In genomic region chr15:66459818-66460615, GRCh38 we compare ENCODE assay signal across 15 cellular contexts. TPM values are rescaled to one million over a fixed set of nuclear protein-coding genes. Genes with fewer than 3 reads are reported as not detected.
DNase-seq lines count a peak whose midpoint lies in the region; ATAC-seq and TF ChIP-seq lines count a peak whose summit lies in the region.
"Had no signal": no experiment of that assay in that cellular context is flagged by ENCODE, and none has a peak within 500 bp of the region (broad histone marks: within the 10 kb centered on the region; RNA-seq: fewer than 3 reads in every experiment).

No MANE protein-coding gene starts in this region.

- intact Hi-C loops in A673 (cut with micrococcal nuclease; ENCODE audit: unreplicated experiment) = no loop called here

- H3K9me2 ChIP-seq in GM23338 (ENCODE audit: insufficient read depth) = no peaks in the 10 kb centered on the region

- no peak overlapping the region for H3K4me3 Mint-ChIP-seq in CD4-positive, CD25-positive, alpha-beta regulatory T cell
- H3K4me3 Mint-ChIP-seq in GM23338 = no peak overlapping the region
- no peak overlapping the region for H3K4me3 Mint-ChIP-seq in activated naive CD8-positive, alpha-beta T cell

- no peaks in the 10 kb centered on the region for H3K4me1 ChIP-seq in CD4-positive, CD25-positive, alpha-beta regulatory T cell (ENCODE audit: control insufficient read depth, insufficient read depth, low read length, poor library complexity, severe bottlenecking)
- peaks cover 27% of the 10 kb centered on the region for H3K4me1 ChIP-seq in GM23338 (ENCODE audit: insufficient read depth)
- no peaks in the 10 kb centered on the region for H3K4me1 ChIP-seq in A673 (ENCODE audit: insufficient read depth, low read length, poor library complexity, severe bottlenecking)
- H3K4me1 ChIP-seq: SJSA1, testis had no signal

- H3K27me3 Mint-ChIP-seq in CD4-positive, CD25-positive, alpha-beta regulatory T cell = no peaks in the 10 kb centered on the region
- no peaks in the 10 kb centered on the region for H3K27me3 Mint-ChIP-seq in GM23338 (ENCODE audit: insufficient read depth, low read depth, poor library complexity)
- no peaks in the 10 kb centered on the region for H3K27me3 Mint-ChIP-seq in activated naive CD8-positive, alpha-beta T cell

- no peak for DNase-seq in CD4-positive, CD25-positive, alpha-beta regulatory T cell
- no peak for DNase-seq in GM23338 (ENCODE audit: low spot score)
- DNase-seq in kidney epithelial cell (ENCODE audit: low read depth) = peak; percentile 44
- no peak for DNase-seq in NCI-H345 (lab: John Stamatoyannopoulos, UW)
- no peak for DNase-seq in C1 segment of cervical spinal cord (lab: John Stamatoyannopoulos, UW)
- DNase-seq in A673 (ENCODE audit: low spot score) = no peak
- DNase-seq: cerebellar nuclear complex, DND-41, NCI-H446 treated with DMSO at 0.1 percent for 48 hours, testis had no signal

- H3K4me2 ChIP-seq in GM23338 = no peak overlapping the region
- H3K4me2 ChIP-seq: KMS-11 had no signal

- H3K9me3 ChIP-seq in CD4-positive, CD25-positive, alpha-beta regulatory T cell (ENCODE audit: control insufficient read depth in 2 of 2, low read length in 2 of 2) = no peaks in the 10 kb centered on the region
- H3K9me3 ChIP-seq in A673 (ENCODE audit: low read depth, low read length, poor library complexity, severe bottlenecking) = no peaks in the 10 kb centered on the region
- H3K9me3 ChIP-seq: SJSA1, testis had no signal

- CTCF ChIA-PET in A673 (lab: Charles Lee) = no interaction called here

- peak overlapping the region; percentile 44 to 55 (median 54) for H3K27ac Mint-ChIP-seq in CD4-positive, CD25-positive, alpha-beta regulatory T cell
- no peak overlapping the region for H3K27ac Mint-ChIP-seq in GM23338
- H3K27ac Mint-ChIP-seq in activated naive CD8-positive, alpha-beta T cell = peak overlapping the region; percentile 1

- BruUV-seq in A673 (replicated peaks; lab: Mats Ljungman, UMichigan) = no TSS peak

- no peak overlapping the region for H3K4me3 ChIP-seq in CD4-positive, CD25-positive, alpha-beta regulatory T cell (ENCODE audit: low read depth, low read length)
- H3K4me3 ChIP-seq in GM23338 (no peak overlapping the region), kidney epithelial cell (ENCODE audit: low read depth, low read length) (no peak overlapping the region), A673 (ENCODE audit: low read depth, low read length, poor library complexity, severe bottlenecking) (no peak overlapping the region)
- H3K4me3 ChIP-seq: lung, SJSA1, testis had no signal

- no peaks in the 10 kb centered on the region for H3K27me3 ChIP-seq in CD4-positive, CD25-positive, alpha-beta regulatory T cell (ENCODE audit: control insufficient read depth, insufficient read depth, low read length)
- H3K27me3 ChIP-seq in GM23338 (ENCODE audit: insufficient read depth) = no peaks in the 10 kb centered on the region
- no peaks in the 10 kb centered on the region for H3K27me3 ChIP-seq in kidney epithelial cell (ENCODE audit: control insufficient read depth, insufficient read depth, low read length)
- no peaks in the 10 kb centered on the region for H3K27me3 ChIP-seq in A673 (replicated peaks; ENCODE audit: insufficient read depth, low read depth, low read length, poor library complexity)
- H3K27me3 ChIP-seq: SJSA1, testis had no signal

- H3K9me3 Mint-ChIP-seq in CD4-positive, CD25-positive, alpha-beta regulatory T cell = peaks cover 0 to 1% (median 0%) of the 10 kb centered on the region in 7 donors
- H3K9me3 Mint-ChIP-seq in GM23338 = peaks cover 5% of the 10 kb centered on the region
- H3K9me3 Mint-ChIP-seq in activated naive CD8-positive, alpha-beta T cell (ENCODE audit: low read depth) = no peaks in the 10 kb centered on the region

- peaks cover 3% of the 10 kb centered on the region for H3K36me3 ChIP-seq in CD4-positive, CD25-positive, alpha-beta regulatory T cell (ENCODE audit: control insufficient read depth, insufficient read depth, low read length)
- no peaks in the 10 kb centered on the region; the same call in 1 of the 2 replicates for H3K36me3 ChIP-seq in GM23338 (ENCODE audit: insufficient read depth)
- peaks cover 2% of the 10 kb centered on the region for H3K36me3 ChIP-seq in kidney epithelial cell (ENCODE audit: control insufficient read depth, insufficient read depth, low read length)
- no peaks in the 10 kb centered on the region for H3K36me3 ChIP-seq in A673 (ENCODE audit: insufficient read depth, low read length, poor library complexity, severe bottlenecking)

- no peak for ATAC-seq in CD4-positive, CD25-positive, alpha-beta regulatory T cell (ENCODE audit: low read depth in 2 of 2)
- no peak for ATAC-seq in GM23338
- no peak for ATAC-seq in GM21515 (IDR thresholded peaks at IDR 0.05; ENCODE audit: unreplicated experiment)

- H2AFZ ChIP-seq in GM23338 = no peak overlapping the region

- peaks cover 31% of the 10 kb centered on the region for H3K36me3 Mint-ChIP-seq in CD4-positive, CD25-positive, alpha-beta regulatory T cell
- peaks cover 18% of the 10 kb centered on the region for H3K36me3 Mint-ChIP-seq in GM23338 (ENCODE audit: low read depth)
- peaks cover 5% of the 10 kb centered on the region for H3K36me3 Mint-ChIP-seq in activated naive CD8-positive, alpha-beta T cell

- H3K27ac ChIP-seq in CD4-positive, CD25-positive, alpha-beta regulatory T cell (ENCODE audit: insufficient read depth, low read length, poor library complexity, severe bottlenecking) = no peak overlapping the region
- H3K27ac ChIP-seq in GM23338 (ENCODE audit: low read depth) (peak overlapping the region; percentile 39; the same call in 1 of the 2 replicates), A673 (ENCODE audit: low read depth, low read length, poor library complexity, severe bottlenecking) (no peak overlapping the region)
- H3K27ac ChIP-seq: KMS-11, SJSA1, testis had no signal

- no peaks in the 10 kb centered on the region for H3K79me2 ChIP-seq in GM23338 (replicated peaks; ENCODE audit: insufficient read depth)

- TF ChIP-seq CTCF in GM23338 (conservative IDR thresholded peaks at IDR 0.05; ENCODE audit: low read depth in 2 of 2) (no peak), kidney epithelial cell (IDR thresholded peaks at IDR 0.05; ENCODE audit: insufficient read depth, low read length, poor library complexity, severe bottlenecking) (no peak), A673 (conservative IDR thresholded peaks at IDR 0.05; ENCODE audit: low read depth, low read length) (no peak)

- H4K20me1 ChIP-seq in GM23338 (replicated peaks; ENCODE audit: insufficient read depth) = peaks cover 11% of the 10 kb centered on the region

- peaks cover 0 to 11% (median 6%) of the 10 kb centered on the region in 4 donors for H3K4me1 Mint-ChIP-seq in CD4-positive, CD25-positive, alpha-beta regulatory T cell
- peaks cover 51% of the 10 kb centered on the region for H3K4me1 Mint-ChIP-seq in GM23338
- H3K4me1 Mint-ChIP-seq in activated naive CD8-positive, alpha-beta T cell (ENCODE audit: low read depth) = peaks cover 15% of the 10 kb centered on the region

- H3F3A ChIP-seq in GM23338 (replicated peaks; ENCODE audit: low read depth) = no peaks in the 10 kb centered on the region

- POLR2A ChIA-PET in A673 (lab: Charles Lee; ENCODE audit: low non-redundant PET) = no interaction called here

TF ChIP-seq in GM23338, 12 proteins besides CTCF, POLR2A, EP300 and RAD21 (continues in another document):
- no peak for TF ChIP-seq ZNF331 (CRISPR knock-in tag; IDR thresholded peaks at IDR 0.05; ENCODE audit: low read depth)
- no peak for TF ChIP-seq EZH2phosphoT487 (IDR thresholded peaks at IDR 0.05; ENCODE audit: unreplicated experiment)
- no peak for TF ChIP-seq EZH2 (IDR thresholded peaks at IDR 0.05; ENCODE audit: low read depth, unreplicated experiment)
- TF ChIP-seq, protein P1, sequence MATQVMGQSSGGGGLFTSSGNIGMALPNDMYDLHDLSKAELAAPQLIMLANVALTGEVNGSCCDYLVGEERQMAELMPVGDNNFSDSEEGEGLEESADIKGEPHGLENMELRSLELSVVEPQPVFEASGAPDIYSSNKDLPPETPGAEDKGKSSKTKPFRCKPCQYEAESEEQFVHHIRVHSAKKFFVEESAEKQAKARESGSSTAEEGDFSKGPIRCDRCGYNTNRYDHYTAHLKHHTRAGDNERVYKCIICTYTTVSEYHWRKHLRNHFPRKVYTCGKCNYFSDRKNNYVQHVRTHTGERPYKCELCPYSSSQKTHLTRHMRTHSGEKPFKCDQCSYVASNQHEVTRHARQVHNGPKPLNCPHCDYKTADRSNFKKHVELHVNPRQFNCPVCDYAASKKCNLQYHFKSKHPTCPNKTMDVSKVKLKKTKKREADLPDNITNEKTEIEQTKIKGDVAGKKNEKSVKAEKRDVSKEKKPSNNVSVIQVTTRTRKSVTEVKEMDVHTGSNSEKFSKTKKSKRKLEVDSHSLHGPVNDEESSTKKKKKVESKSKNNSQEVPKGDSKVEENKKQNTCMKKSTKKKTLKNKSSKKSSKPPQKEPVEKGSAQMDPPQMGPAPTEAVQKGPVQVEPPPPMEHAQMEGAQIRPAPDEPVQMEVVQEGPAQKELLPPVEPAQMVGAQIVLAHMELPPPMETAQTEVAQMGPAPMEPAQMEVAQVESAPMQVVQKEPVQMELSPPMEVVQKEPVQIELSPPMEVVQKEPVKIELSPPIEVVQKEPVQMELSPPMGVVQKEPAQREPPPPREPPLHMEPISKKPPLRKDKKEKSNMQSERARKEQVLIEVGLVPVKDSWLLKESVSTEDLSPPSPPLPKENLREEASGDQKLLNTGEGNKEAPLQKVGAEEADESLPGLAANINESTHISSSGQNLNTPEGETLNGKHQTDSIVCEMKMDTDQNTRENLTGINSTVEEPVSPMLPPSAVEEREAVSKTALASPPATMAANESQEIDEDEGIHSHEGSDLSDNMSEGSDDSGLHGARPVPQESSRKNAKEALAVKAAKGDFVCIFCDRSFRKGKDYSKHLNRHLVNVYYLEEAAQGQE (IDR thresholded peaks at IDR 0.05; ENCODE audit: unreplicated experiment) = no peak

RNA-seq across cellular contexts. Expression of gene SNAPC5, which starts 37.5 kb away (rescaled TPM):
- total RNA-seq in CD4-positive, CD25-positive, alpha-beta regulatory T cell = 25.6 TPM
- 10 to 100 TPM; 58.5 to 80.9 (median 72.3) TPM for polyA plus RNA-seq in CD4-positive, CD25-positive, alpha-beta regulatory T cell
- 17.4 and 21.2 TPM in 2 replicates for total RNA-seq in GM23338 (2014; rRNA removed; shearing (Covaris generic))
- polyA plus RNA-seq in GM23338 (2016; fragmentation: Nextera tagmentation; extraction: Ambion mirVana) = 41.1 and 43.2 TPM in 2 replicates
- total RNA-seq in kidney epithelial cell (10.1 and 26.2 TPM in 2 replicates), A673 (2021) (28.9 and 35.2 TPM in 2 replicates)

RNA-seq across cellular contexts. Expression of gene RPL4, which starts 44.6 kb away (rescaled TPM):
- total RNA-seq in CD4-positive, CD25-positive, alpha-beta regulatory T cell = 2,089 TPM
- polyA plus RNA-seq in CD4-positive, CD25-positive, alpha-beta regulatory T cell = 1,000 to 10,000 TPM in 2 of 4 donors, 100 to 1,000 TPM in 2; 831 to 1,327 (median 1,144) TPM
- total RNA-seq in GM23338 (2014; rRNA removed; shearing (Covaris generic)) = 4,842 and 6,082 TPM in 2 replicates
- 2,989 and 3,203 TPM in 2 replicates for polyA plus RNA-seq in GM23338 (2016; fragmentation: Nextera tagmentation; extraction: Ambion mirVana)
- total RNA-seq in kidney epithelial cell (6,900 and 7,468 TPM in 2 replicates), A673 (2021) (2,773 and 2,830 TPM in 2 replicates)

RNA-seq across cellular contexts. Expression of gene ZWILCH, which starts 45.1 kb away (rescaled TPM):
- 15.1 TPM for total RNA-seq in CD4-positive, CD25-positive, alpha-beta regulatory T cell
- 10 to 100 TPM; 10.3 to 15.7 (median 11.5) TPM for polyA plus RNA-seq in CD4-positive, CD25-positive, alpha-beta regulatory T cell
- 61.5 and 64.1 TPM in 2 replicates for total RNA-seq in GM23338 (2014; rRNA removed; shearing (Covaris generic))
- 49.5 and 51.0 TPM in 2 replicates for polyA plus RNA-seq in GM23338 (2016; fragmentation: Nextera tagmentation; extraction: Ambion mirVana)
- total RNA-seq in kidney epithelial cell (11.2 and 11.6 TPM in 2 replicates), A673 (2021) (32.4 and 36.3 TPM in 2 replicates)
